Comparison of ENCODE assay signal across 14 cellular contexts in genomic region chr12:120099738-120100137, GRCh38. TPM values are rescaled to one million over a fixed set of nuclear protein-coding genes. Genes with fewer than 3 reads are reported as not detected.
DNase-seq lines count a peak whose midpoint lies in the region; ATAC-seq and TF ChIP-seq lines count a peak whose summit lies in the region.
"Had no signal": no experiment of that assay in that cellular context is flagged by ENCODE, and none has a peak within 500 bp of the region (broad histone marks: within the 10 kb centered on the region; RNA-seq: fewer than 3 reads in every experiment).

No MANE protein-coding gene starts in this region.

- H3K4me1 ChIP-seq in BLaER1 (peaks cover 41% of the 10 kb centered on the region), body of pancreas (peaks cover 15% of the 10 kb centered on the region)

- no peaks in the 10 kb centered on the region for H3K27me3 ChIP-seq in BLaER1
- H3K27me3 ChIP-seq in body of pancreas = no peaks in the 10 kb centered on the region
- H3K27me3 ChIP-seq: BE2C had no signal

- WGBS in body of pancreas, 2 donors = 88 to 94% methylated on average over 10 to 11 of the region's 11 CpGs

- H3K36me3 ChIP-seq in BLaER1 (peaks cover 96% of the 10 kb centered on the region), body of pancreas (replicated peaks in 1 of 2; ENCODE audit: insufficient read depth in 1 of 2, low read depth in 2 of 2) (peaks cover 0 to 18% of the 10 kb centered on the region in 2 donors)

- H3K4me1 Mint-ChIP-seq in nephron progenitor cell = peaks cover 52% of the 10 kb centered on the region

- DNase-seq in nephron progenitor cell (no peak), body of pancreas (no peak), NCI-H2171 (lab: John Stamatoyannopoulos, UW) (no peak)
- DNase-seq: BE2C, COR-L47, Karpas-422, NCI-H1105 treated with DMSO at 0.1 percent for 48 hours, NCI-H187, NCI-H774 had no signal

- no peaks in the 10 kb centered on the region for H3K9me3 Mint-ChIP-seq in nephron progenitor cell

- H3K4me3 Mint-ChIP-seq in nephron progenitor cell = no peak overlapping the region

- intact Hi-C loops in body of pancreas (cut with DNase I) = no loop called here

- no peaks in the 10 kb centered on the region for H3K27me3 Mint-ChIP-seq in nephron progenitor cell (ENCODE audit: low read depth, poor library complexity)

- no peak overlapping the region for H3K4me3 ChIP-seq in BLaER1
- no peak overlapping the region for H3K4me3 ChIP-seq in body of pancreas

- H4K20me1 ChIP-seq in BLaER1 = peaks cover 91% of the 10 kb centered on the region

- TF ChIP-seq CTCF in C4-2B (conservative IDR thresholded peaks at IDR 0.05) (no peak), nephron progenitor cell (IDR thresholded peaks at IDR 0.05) (no peak), body of pancreas (IDR thresholded peaks at IDR 0.05) (no peak)

- no peaks in the 10 kb centered on the region for H3K9me3 ChIP-seq in BLaER1
- H3K9me3 ChIP-seq in body of pancreas = no peaks in the 10 kb centered on the region
- H3K9me3 ChIP-seq: BE2C had no signal

- H3K36me3 Mint-ChIP-seq in nephron progenitor cell (ENCODE audit: low read depth) = peaks cover 27% of the 10 kb centered on the region

- 0 out of 2 replicates have a peak overlapping the region, but pooled peaks have one; percentile 13 for H3K27ac ChIP-seq in BLaER1
- peak overlapping the region; percentile 85 for H3K27ac ChIP-seq in C4-2B
- peak overlapping the region; percentile 42 for H3K27ac ChIP-seq in angular gyrus (ENCODE audit: low read depth, low read length)
- H3K27ac ChIP-seq in body of pancreas = no peak overlapping the region

- no peak for ATAC-seq in body of pancreas
- ATAC-seq in SK-N-SH treated with all-trans-retinoic acid at 6 μM for 48 hours = no peak
- ATAC-seq: Panc1 had no signal

- no peak overlapping the region; the same call in 1 of the 2 replicates for H3K9ac ChIP-seq in BLaER1

- TF ChIP-seq POLR2A in body of pancreas (IDR thresholded peaks at IDR 0.05) = no peak

- no peak overlapping the region for H3K4me2 ChIP-seq in BLaER1

- H3K27ac Mint-ChIP-seq in nephron progenitor cell = peak overlapping the region; percentile 74

TF ChIP-seq in SK-N-SH treated with all-trans-retinoic acid at 6 μM for 48 hours, 23 proteins besides CTCF, POLR2A, EP300 and RAD21:
- TF ChIP-seq OSR1 (CRISPR knock-in tag; IDR thresholded peaks at IDR 0.05) (no peak), BACH2 (CRISPR knock-in tag; IDR thresholded peaks at IDR 0.05; ENCODE audit: borderline replicate concordance) (no peak), PPARA (CRISPR knock-in tag; IDR thresholded peaks at IDR 0.05; ENCODE audit: borderline replicate concordance) (no peak), ZFP30 (CRISPR knock-in tag; IDR thresholded peaks at IDR 0.05) (no peak), CSRNP3 (CRISPR knock-in tag; IDR thresholded peaks at IDR 0.05) (no peak), ZFP3 (CRISPR knock-in tag; IDR thresholded peaks at IDR 0.05) (no peak), SNAI2 (CRISPR knock-in tag; IDR thresholded peaks at IDR 0.05) (no peak), TCF4 (CRISPR knock-in tag; IDR thresholded peaks at IDR 0.05; ENCODE audit: borderline replicate concordance) (no peak), TSHZ2 (CRISPR knock-in tag; IDR thresholded peaks at IDR 0.05) (no peak), PATZ1 (CRISPR knock-in tag; IDR thresholded peaks at IDR 0.05; ENCODE audit: borderline replicate concordance) (no peak), RARB (CRISPR knock-in tag; IDR thresholded peaks at IDR 0.05) (no peak), ISL1 (CRISPR knock-in tag; IDR thresholded peaks at IDR 0.05) (no peak), ARNTL (CRISPR knock-in tag; IDR thresholded peaks at IDR 0.05; ENCODE audit: borderline replicate concordance, low read depth) (no peak), ZNF8 (CRISPR knock-in tag; IDR thresholded peaks at IDR 0.05) (no peak)
- TF ChIP-seq, protein P1, sequence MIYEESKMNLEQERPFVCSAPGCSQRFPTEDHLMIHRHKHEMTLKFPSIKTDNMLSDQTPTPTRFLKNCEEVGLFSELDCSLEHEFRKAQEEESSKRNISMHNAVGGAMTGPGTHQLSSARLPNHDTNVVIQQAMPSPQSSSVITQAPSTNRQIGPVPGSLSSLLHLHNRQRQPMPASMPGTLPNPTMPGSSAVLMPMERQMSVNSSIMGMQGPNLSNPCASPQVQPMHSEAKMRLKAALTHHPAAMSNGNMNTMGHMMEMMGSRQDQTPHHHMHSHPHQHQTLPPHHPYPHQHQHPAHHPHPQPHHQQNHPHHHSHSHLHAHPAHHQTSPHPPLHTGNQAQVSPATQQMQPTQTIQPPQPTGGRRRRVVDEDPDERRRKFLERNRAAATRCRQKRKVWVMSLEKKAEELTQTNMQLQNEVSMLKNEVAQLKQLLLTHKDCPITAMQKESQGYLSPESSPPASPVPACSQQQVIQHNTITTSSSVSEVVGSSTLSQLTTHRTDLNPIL (CRISPR knock-in tag; IDR thresholded peaks at IDR 0.05; ENCODE audit: low read depth) = no peak
TF ChIP-seq in SK-N-SH treated with all-trans-retinoic acid at 6 μM for 48 hours: peak in this region for 0.

RNA-seq across cellular contexts. Expression of gene RAB35, which starts 16.8 kb away (rescaled TPM):
- 1 to 10 TPM; 4.0 to 7.0 TPM for total RNA-seq in body of pancreas

Comparison
In these comparisons a context has a peak if more than half of its experiments do, and no peak if none do; other contexts are left out.
1. H3K27ac ChIP-seq: peak in BLaER1 (single experiment), C4-2B (single experiment) and angular gyrus (single experiment); none in body of pancreas (0 of 4).